In the genomic region with DNA sequence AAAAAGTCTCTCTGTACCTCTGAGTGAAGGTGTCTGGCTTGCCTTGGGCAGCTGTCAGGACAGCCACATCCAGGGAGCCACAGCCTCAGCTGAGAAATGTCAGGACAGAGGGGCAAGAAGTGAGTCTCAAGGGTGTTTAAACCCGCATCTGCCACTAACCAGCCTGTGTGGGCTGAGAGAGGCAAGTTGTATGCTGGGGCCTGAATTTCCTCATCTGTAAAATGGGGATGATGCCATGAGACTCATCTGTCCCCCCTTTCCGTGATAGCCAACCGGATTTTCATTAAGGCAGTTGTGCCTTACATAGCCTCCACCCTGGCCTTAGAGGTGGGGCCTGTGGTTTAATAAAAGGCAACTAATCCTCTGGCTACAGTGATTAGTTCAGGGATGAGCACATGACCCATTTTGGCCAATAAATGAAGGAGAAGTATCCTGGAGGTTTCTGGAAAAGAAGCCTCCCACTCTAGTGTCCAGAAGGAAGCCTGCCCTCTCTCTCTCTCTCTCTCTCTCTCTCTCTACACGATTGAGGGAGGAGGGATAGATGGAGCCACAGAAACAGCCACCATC, we compare ENCODE assay signal across 34 cellular contexts.
"Had no signal": no experiment of that assay in that cellular context is flagged by ENCODE, and none has a peak within 500 bp of the region (broad histone marks: within the 10 kb centered on the region; RNA-seq: fewer than 3 reads in every experiment).

No MANE protein-coding gene starts in this region.

- H3K27me3 ChIP-seq: brain microvascular endothelial cell had no signal

- H3K36me3 ChIP-seq: brain microvascular endothelial cell had no signal

- DNase-seq: activated CD4-positive, alpha-beta memory T cell treated with anti-CD3 and anti-CD28 coated beads, Interleukin-2, amount 10 ng/mL, durations not matched to agents 7 days and 5 days; activated CD4-positive, alpha-beta T cell treated with anti-CD3 and anti-CD28 coated beads for 1 hour; activated CD4-positive, alpha-beta T cell treated with anti-CD3 and anti-CD28 coated beads for 48 hours; activated CD4-positive, CD25-positive, alpha-beta regulatory T cell; activated CD8-positive, alpha-beta memory T cell treated with anti-CD3 and anti-CD28 coated beads for 24 hours; activated CD8-positive, alpha-beta memory T cell treated with anti-CD3 and anti-CD28 coated beads, Interleukin-2, amount 10 ng/mL, durations not matched to agents 7 days and 5 days; activated CD8-positive, alpha-beta memory T cell treated with anti-CD3 and anti-CD28 coated beads, Interleukin-2, amount 50 U/mL, for 48 hours; activated effector memory CD4-positive, alpha-beta T cell treated with Interleukin-2 at 50 U/mL for 16 hours; activated naive CD4-positive, alpha-beta T cell treated with anti-CD3 and anti-CD28 coated beads, Interleukin-2, amount 50 U/mL, for 16 hours; activated naive CD8-positive, alpha-beta T cell treated with anti-CD3 and anti-CD28 coated beads for 36 hours; activated T-cell treated with anti-CD3 and anti-CD28 coated beads, Interleukin-2, amount 50 U/mL, for 48 hours; amniotic stem cell; aorta; brain microvascular endothelial cell; central memory CD4-positive, alpha-beta T cell; NCI-H1105; NCI-H1417 treated with DMSO at 0.1 percent for 48 hours; NCI-H187 treated with DMSO at 0.1 percent for 48 hours; NCI-H2081; NCI-H2171 treated with DMSO at 0.1 percent for 48 hours; NCI-H2227 treated with DMSO at 0.1 percent for 48 hours; NCI-H446; NCI-H510A treated with DMSO at 0.1 percent for 48 hours; NCI-H526 treated with DMSO at 0.1 percent for 48 hours; NCI-H774; RPMI8226; SIG-M5; SW 1271; T-helper 1 cell; T-helper 2 cell; T-helper 9 cell had no signal

- ATAC-seq: activated CD8-positive, alpha-beta memory T cell treated with anti-CD3 and anti-CD28 coated beads, Interleukin-2, amount 10 ng/mL, durations not matched to agents 7 days and 5 days; Panc1; Right ventricle myocardium inferior had no signal

- H3K27ac ChIP-seq: brain microvascular endothelial cell, VCaP had no signal
